Comparison of ENCODE assay signal across 21 cellular contexts in genomic region chr4:67103001-67103737, GRCh38.
DNase-seq lines count a peak whose midpoint lies in the region; ATAC-seq and TF ChIP-seq lines count a peak whose summit lies in the region.
"Had no signal": no experiment of that assay in that cellular context is flagged by ENCODE, and none has a peak within 500 bp of the region (broad histone marks: within the 10 kb centered on the region; RNA-seq: fewer than 3 reads in every experiment).

No MANE protein-coding gene starts in this region.

- CTCF ChIA-PET in activated CD8-positive, alpha-beta T cell treated with anti-CD3 and anti-CD28 coated beads, Interleukin-2, amount 10 ng/mL, durations not matched to agents 7 days and 5 days (lab: Charles Lee) = no interaction called here

- TF ChIP-seq CTCF in endodermal cell (conservative IDR thresholded peaks at IDR 0.05) = peak; percentile 29
- peak; percentile 11 for TF ChIP-seq CTCF in retinal pigment epithelial cell (conservative IDR thresholded peaks at IDR 0.05; ENCODE audit: low read depth, low read length)
- no peak for TF ChIP-seq CTCF in adrenal gland (IDR thresholded peaks at IDR 0.05)

- H3K4me3 ChIP-seq in endodermal cell (ENCODE audit: low read length) (no peak overlapping the region), retinal pigment epithelial cell (ENCODE audit: low read length) (no peak overlapping the region), adrenal gland (no peak overlapping the region)
- H3K4me3 ChIP-seq: BLaER1, cardiac muscle cell, lung, testis had no signal

- H3K27ac Mint-ChIP-seq in endodermal cell = no peak overlapping the region
- no peak overlapping the region for H3K27ac Mint-ChIP-seq in activated CD8-positive, alpha-beta T cell treated with anti-CD3 and anti-CD28 coated beads, Interleukin-2, amount 10 ng/mL, durations not matched to agents 7 days and 5 days
- H3K27ac Mint-ChIP-seq: activated B cell treated with CpG ODN at 0.5 μM for 24 hours; activated CD8-positive, alpha-beta T cell treated with anti-CD3 and anti-CD28 coated beads for 36 hours had no signal

- TF ChIP-seq POLR2A in adrenal gland (IDR thresholded peaks at IDR 0.05) = no peak

- peaks cover 5% of the 10 kb centered on the region for H3K4me1 Mint-ChIP-seq in endodermal cell
- no peaks in the 10 kb centered on the region for H3K4me1 Mint-ChIP-seq in activated CD8-positive, alpha-beta T cell treated with anti-CD3 and anti-CD28 coated beads, Interleukin-2, amount 10 ng/mL, durations not matched to agents 7 days and 5 days (ENCODE audit: low read depth)
- H3K4me1 Mint-ChIP-seq: activated B cell treated with CpG ODN at 0.5 μM for 24 hours had no signal

- DNase-seq in NCI-H82 (lab: John Stamatoyannopoulos, UW) = peak; percentile 6
- DNase-seq in NCI-H82 treated with DMSO at 0.1 percent for 48 hours (lab: John Stamatoyannopoulos, UW; ENCODE audit: unreplicated experiment) = no peak
- peak; percentile 84 for DNase-seq in NCI-H69 (lab: John Stamatoyannopoulos, UW)
- DNase-seq in endodermal cell = no peak
- DNase-seq in retinal pigment epithelial cell (ENCODE audit: low read depth) = no peak
- DNase-seq in adrenal gland = no peak
- DNase-seq in A172 (ENCODE audit: low spot score) = no peak
- DNase-seq in activated CD8-positive, alpha-beta T cell treated with anti-CD3 and anti-CD28 coated beads, Interleukin-2, amount 10 ng/mL, durations not matched to agents 7 days and 5 days = no peak
- DNase-seq: activated B cell treated with CpG ODN at 0.5 μM for 24 hours; activated CD8-positive, alpha-beta T cell treated with anti-CD3 and anti-CD28 coated beads for 36 hours; activated T-cell treated with anti-CD3 and anti-CD28 coated beads, Interleukin-2, amount 50 U/mL, for 1 hour; EL; NCI-H2081; occipital lobe; right cardiac atrium; stimulated activated CD4-positive, alpha-beta T cell treated with anti-CD3 and anti-CD28 coated beads, Interleukin-15, amount 100 ng/mL, for 24 hours; T-helper 2 cell; testis had no signal

- H3K9ac ChIP-seq in endodermal cell (ENCODE audit: extremely low read depth, low read length, poor library complexity, severe bottlenecking) = no peak overlapping the region
- H3K9ac ChIP-seq: BLaER1 had no signal

- H3K9me3 Mint-ChIP-seq in endodermal cell = no peaks in the 10 kb centered on the region
- no peaks in the 10 kb centered on the region for H3K9me3 Mint-ChIP-seq in activated CD8-positive, alpha-beta T cell treated with anti-CD3 and anti-CD28 coated beads, Interleukin-2, amount 10 ng/mL, durations not matched to agents 7 days and 5 days (ENCODE audit: insufficient read depth)
- H3K9me3 Mint-ChIP-seq: activated B cell treated with CpG ODN at 0.5 μM for 24 hours; activated CD8-positive, alpha-beta T cell treated with anti-CD3 and anti-CD28 coated beads for 36 hours had no signal

- WGBS in endodermal cell (ENCODE audit: insufficient coverage in 1 of 2, insufficient read length in 1 of 2), 2 experiments = 84 to 87% methylated on average over 4 to 6 of the region's 6 CpGs
- WGBS in adrenal gland, 4 donors = 67 to 74% (median 69%) methylated on average over 6 of the region's 6 CpGs

- no peak overlapping the region for H3K27ac ChIP-seq in endodermal cell (ENCODE audit: low read depth, low read length)
- no peak overlapping the region for H3K27ac ChIP-seq in adrenal gland
- H3K27ac ChIP-seq: BLaER1, cardiac muscle cell, testis had no signal

- ATAC-seq in activated CD8-positive, alpha-beta T cell treated with anti-CD3 and anti-CD28 coated beads, Interleukin-2, amount 10 ng/mL, durations not matched to agents 7 days and 5 days = no peak
- ATAC-seq: activated CD8-positive, alpha-beta T cell treated with anti-CD3 and anti-CD28 coated beads for 36 hours had no signal

- intact Hi-C loops in adrenal gland (cut with DNase I) = no loop called here

- no peak overlapping the region for H3K4me3 Mint-ChIP-seq in endodermal cell
- no peak overlapping the region for H3K4me3 Mint-ChIP-seq in activated CD8-positive, alpha-beta T cell treated with anti-CD3 and anti-CD28 coated beads, Interleukin-2, amount 10 ng/mL, durations not matched to agents 7 days and 5 days
- H3K4me3 Mint-ChIP-seq: activated B cell treated with CpG ODN at 0.5 μM for 24 hours; activated CD8-positive, alpha-beta T cell treated with anti-CD3 and anti-CD28 coated beads for 36 hours had no signal

- H3K36me3 Mint-ChIP-seq in endodermal cell (ENCODE audit: low read depth) = no peaks in the 10 kb centered on the region
- no peaks in the 10 kb centered on the region for H3K36me3 Mint-ChIP-seq in activated CD8-positive, alpha-beta T cell treated with anti-CD3 and anti-CD28 coated beads, Interleukin-2, amount 10 ng/mL, durations not matched to agents 7 days and 5 days (ENCODE audit: low read depth)

- H3K27me3 ChIP-seq in endodermal cell (ENCODE audit: control insufficient read depth, insufficient read depth, low read length, poor library complexity, severe bottlenecking) (no peaks in the 10 kb centered on the region), adrenal gland (no peaks in the 10 kb centered on the region)
- H3K27me3 ChIP-seq: BLaER1, cardiac muscle cell, testis had no signal

- POLR2A ChIA-PET in activated CD8-positive, alpha-beta T cell treated with anti-CD3 and anti-CD28 coated beads, Interleukin-2, amount 10 ng/mL, durations not matched to agents 7 days and 5 days (lab: Charles Lee) = no interaction called here

- H3K4me1 ChIP-seq in endodermal cell (ENCODE audit: control insufficient read depth, insufficient read depth, low read length) (peaks cover 6% of the 10 kb centered on the region), adrenal gland (replicated peaks in 1 of 2) (no peaks in the 10 kb centered on the region)
- H3K4me1 ChIP-seq: BLaER1, testis had no signal

- no peaks in the 10 kb centered on the region for H3K9me3 ChIP-seq in endodermal cell (ENCODE audit: control insufficient read depth, low read length)
- no peaks in the 10 kb centered on the region for H3K9me3 ChIP-seq in adrenal gland (replicated peaks in 1 of 3)
- H3K9me3 ChIP-seq: BLaER1, testis had no signal

- H3K27me3 Mint-ChIP-seq in endodermal cell (ENCODE audit: insufficient read depth) = no peaks in the 10 kb centered on the region
- H3K27me3 Mint-ChIP-seq in activated CD8-positive, alpha-beta T cell treated with anti-CD3 and anti-CD28 coated beads, Interleukin-2, amount 10 ng/mL, durations not matched to agents 7 days and 5 days (ENCODE audit: low read depth) = no peaks in the 10 kb centered on the region
- H3K27me3 Mint-ChIP-seq: activated B cell treated with CpG ODN at 0.5 μM for 24 hours had no signal

- H3K36me3 ChIP-seq in endodermal cell (ENCODE audit: control insufficient read depth, insufficient read depth, low read length) (no peaks in the 10 kb centered on the region), adrenal gland (replicated peaks in 1 of 2) (no peaks in the 10 kb centered on the region)
- H3K36me3 ChIP-seq: BLaER1, cardiac muscle cell had no signal

Comparison
In these comparisons a context has a peak if more than half of its experiments do, and no peak if none do; other contexts are left out.
1. DNase-seq: peak in NCI-H82 (single experiment) and NCI-H69 (single experiment); none in NCI-H82 treated with DMSO at 0.1 percent for 48 hours (single experiment), endodermal cell (single experiment), retinal pigment epithelial cell (single experiment), adrenal gland (0 of 7), A172 (single experiment) and activated CD8-positive, alpha-beta T cell treated with anti-CD3 and anti-CD28 coated beads, Interleukin-2, amount 10 ng/mL, durations not matched to agents 7 days and 5 days (single experiment).
2. CTCF ChIP-seq: peak in endodermal cell (single experiment) and retinal pigment epithelial cell (single experiment); none in adrenal gland (0 of 6).